Comparison of ENCODE assay signal across 10 cellular contexts in the genomic region with DNA sequence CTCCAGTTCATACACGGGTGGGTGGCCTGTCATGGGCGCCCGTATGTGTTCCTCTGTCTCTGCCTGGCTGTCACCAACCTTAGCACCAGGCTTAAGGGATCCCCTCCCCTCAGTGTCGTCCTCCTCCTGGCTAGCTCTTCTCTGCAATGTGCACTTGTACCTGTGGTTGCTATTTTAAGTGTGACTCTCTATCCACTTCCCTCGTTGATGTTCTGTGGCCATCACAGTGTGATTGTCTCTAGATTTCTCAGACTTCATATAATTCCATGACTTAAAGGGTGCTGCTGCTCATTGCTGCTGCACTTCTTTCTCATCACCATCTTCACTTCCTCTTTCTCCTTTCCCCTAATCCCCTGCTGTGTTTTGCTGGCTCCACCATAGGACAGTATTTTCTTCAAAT.
DNase-seq lines count a peak whose midpoint lies in the region; ATAC-seq and TF ChIP-seq lines count a peak whose summit lies in the region.
"Had no signal": no experiment of that assay in that cellular context is flagged by ENCODE, and none has a peak within 500 bp of the region (broad histone marks: within the 10 kb centered on the region; RNA-seq: fewer than 3 reads in every experiment).

No MANE protein-coding gene starts in this region.

- H3K4me1 Mint-ChIP-seq in effector memory CD8-positive, alpha-beta T cell (ENCODE audit: low read depth in 2 of 2), result peaks cover 4 to 5% of the 10 kb centered on the region in 2 donors

- H3K4me3 ChIP-seq in foreskin fibroblast (ENCODE audit: low read depth in 1 of 2, low read length in 2 of 2), result no peak overlapping the region

- H3K9me3 Mint-ChIP-seq in effector memory CD8-positive, alpha-beta T cell, result no peaks in the 10 kb centered on the region
- H3K9me3 Mint-ChIP-seq: nephron had no signal

- no peak overlapping the region for H3K4me3 Mint-ChIP-seq in effector memory CD8-positive, alpha-beta T cell
- H3K4me3 Mint-ChIP-seq: nephron had no signal

- peak; percentile 84 for ATAC-seq in GM19025 (IDR thresholded peaks at IDR 0.05; ENCODE audit: low read depth, unreplicated experiment)
- ATAC-seq in HG02571 (IDR thresholded peaks at IDR 0.05; ENCODE audit: unreplicated experiment), result peak; percentile 86
- peak; percentile 84 for ATAC-seq in HG03558 (IDR thresholded peaks at IDR 0.05; ENCODE audit: extremely low read depth, unreplicated experiment)
- peak; percentile 32 for ATAC-seq in effector memory CD8-positive, alpha-beta T cell (replicated peaks)

- no peak overlapping the region for H3K27ac Mint-ChIP-seq in effector memory CD8-positive, alpha-beta T cell
- H3K27ac Mint-ChIP-seq: nephron had no signal

- TF ChIP-seq CTCF in foreskin fibroblast (IDR thresholded peaks at IDR 0.05; ENCODE audit: low read depth, low read length), result no peak

- no peaks in the 10 kb centered on the region for H3K27me3 Mint-ChIP-seq in effector memory CD8-positive, alpha-beta T cell

- no peaks in the 10 kb centered on the region for H3K36me3 Mint-ChIP-seq in effector memory CD8-positive, alpha-beta T cell (ENCODE audit: insufficient read depth)

- no peak for DNase-seq in effector memory CD8-positive, alpha-beta T cell
- DNase-seq in T-helper 9 cell, result no peak
- DNase-seq in stimulated activated CD4-positive, alpha-beta T cell treated with anti-CD3 and anti-CD28 coated beads, Interleukin-15, amount 100 ng/mL, for 24 hours, result no peak
- DNase-seq in cerebellum (ENCODE audit: low spot score), result no peak
- DNase-seq in foreskin fibroblast, result no peak
- DNase-seq: glutamatergic neuron had no signal

Comparison
In these comparisons a context has a peak if more than half of its experiments do, and no peak if none do; other contexts are left out.
1. ATAC-seq: peak in every context shown above with its lines; median percentile 86 in HG02571; 84 in GM19025; 84 in HG03558; 32 in effector memory CD8-positive, alpha-beta T cell.